15 cellular contexts compared by ENCODE assay signal in genomic region chr12:77584860-77585259, GRCh38.
DNase-seq lines count a peak whose midpoint lies in the region; ATAC-seq, FAIRE-seq and TF ChIP-seq lines count a peak whose summit lies in the region.
"Had no signal": no experiment of that assay in that cellular context is flagged by ENCODE, and none has a peak within 500 bp of the region (broad histone marks: within the 10 kb centered on the region; RNA-seq: fewer than 3 reads in every experiment).

No MANE protein-coding gene starts in this region.

- H3K4ac ChIP-seq in IMR-90 (ENCODE audit: low read depth, low read length) = no peak overlapping the region

- no peaks in the 10 kb centered on the region for H3K79me2 ChIP-seq in GM23338 (replicated peaks; ENCODE audit: insufficient read depth)

- no peaks in the 10 kb centered on the region for H3K9me3 ChIP-seq in IMR-90 (ENCODE audit: control insufficient read depth, insufficient read depth, low read length)

- intact Hi-C loops in IMR-90 (cut with micrococcal nuclease) = no loop called here

- H3K9me1 ChIP-seq in IMR-90 (ENCODE audit: insufficient read depth, low read length) = no peaks in the 10 kb centered on the region; the same call in 1 of the 2 replicates

- H3K27me3 Mint-ChIP-seq in GM23338 (ENCODE audit: insufficient read depth, low read depth, poor library complexity) = no peaks in the 10 kb centered on the region

- H3K27me3 ChIP-seq in IMR-90 (ENCODE audit: control insufficient read depth, insufficient read depth, low read length) = no peaks in the 10 kb centered on the region
- H3K27me3 ChIP-seq in bronchial epithelial cell (ENCODE audit: control insufficient read depth, insufficient read depth, low read length) = no peaks in the 10 kb centered on the region
- no peaks in the 10 kb centered on the region for H3K27me3 ChIP-seq in GM23338 (ENCODE audit: insufficient read depth)

- H2BK15ac ChIP-seq in IMR-90 (ENCODE audit: low read depth, low read length) = no peak overlapping the region

- peaks cover 3% of the 10 kb centered on the region; the same call in 1 of the 3 replicates for H3K4me1 Mint-ChIP-seq in GM23338

- H2AFZ ChIP-seq in IMR-90 (replicated peaks; ENCODE audit: low read length, poor library complexity) (peak overlapping the region; percentile 17), GM23338 (no peak overlapping the region)

- H3K27ac ChIP-seq in IMR-90 (ENCODE audit: insufficient read depth, low read length) (no peak overlapping the region), GM23338 (ENCODE audit: low read depth) (no peak overlapping the region)
- H3K27ac ChIP-seq: C4-2B, KMS-11 had no signal

- H3K18ac ChIP-seq in IMR-90 (ENCODE audit: low read depth, low read length) = no peak overlapping the region

- H3K56ac ChIP-seq in IMR-90 (ENCODE audit: extremely low read depth, insufficient read depth, low read length) = no peak overlapping the region

- no peak overlapping the region for H3K4me2 ChIP-seq in IMR-90 (ENCODE audit: low read depth, low read length)
- H3K4me2 ChIP-seq in GM23338 = no peak overlapping the region
- H3K4me2 ChIP-seq: KMS-11 had no signal

- H3K36me3 Mint-ChIP-seq in GM23338 (ENCODE audit: low read depth) = no peaks in the 10 kb centered on the region

- no peak overlapping the region for H2BK120ac ChIP-seq in IMR-90 (ENCODE audit: low read depth, low read length)

- no peak for TF ChIP-seq CTCF in IMR-90 (conservative IDR thresholded peaks at IDR 0.05; ENCODE audit: low read depth, low read length)
- no peak for TF ChIP-seq CTCF in bronchial epithelial cell (IDR thresholded peaks at IDR 0.05; ENCODE audit: insufficient read depth, low read length, severe bottlenecking)
- no peak for TF ChIP-seq CTCF in GM23338 (conservative IDR thresholded peaks at IDR 0.05; ENCODE audit: low read depth in 2 of 2)

- no peak overlapping the region for H3K23ac ChIP-seq in IMR-90 (ENCODE audit: low read depth, low read length)

- POLR2A ChIA-PET in IMR-90 (lab: Charles Lee; ENCODE audit: unreplicated experiment) = no interaction called here

- peak; percentile 25 for DNase-seq in D341Med (ENCODE audit: low spot score)
- no peak for DNase-seq in IMR-90
- DNase-seq in NCI-H446 (lab: John Stamatoyannopoulos, UW) = peak; percentile 29 to 84
- DNase-seq in bronchial epithelial cell (ENCODE audit: low read depth) = no peak
- no peak for DNase-seq in GM23338 (ENCODE audit: low spot score)
- no peak for DNase-seq in NCI-H2029 (lab: John Stamatoyannopoulos, UW)
- DNase-seq in NCI-H1048 (lab: John Stamatoyannopoulos, UW) = no peak
- DNase-seq: GOT3, NCI-H1092, NCI-H1930, NCI-H226, SIG-M5 had no signal

- H2BK20ac ChIP-seq in IMR-90 (ENCODE audit: low read depth, low read length) = no peak overlapping the region

- FAIRE-seq in bronchial epithelial cell (lab: Jason Lieb, UNC) = peak; percentile 28

- dilution Hi-C loops in IMR-90 (cut with HindIII; ENCODE audit: low sequenced_read_pairs, unreplicated experiment) = no loop called here

- H3K9ac ChIP-seq in IMR-90 (ENCODE audit: low read depth, low read length) = no peak overlapping the region
- H3K9ac ChIP-seq: KMS-11 had no signal

- no peak overlapping the region for H2AK5ac ChIP-seq in IMR-90 (ENCODE audit: low read depth, low read length)

- no peaks in the 10 kb centered on the region for H3K79me1 ChIP-seq in IMR-90 (ENCODE audit: low read depth in 1 of 2, low read length in 2 of 2)

- no peak overlapping the region for H4K8ac ChIP-seq in IMR-90 (ENCODE audit: low read depth in 2 of 2, low read length in 2 of 2)

- no peak for TF ChIP-seq RAD21 in IMR-90 (IDR thresholded peaks at IDR 0.05; ENCODE audit: low read length)

- H3K4me3 Mint-ChIP-seq in GM23338 = no peak overlapping the region

- no TSS peak for BruUV-seq in IMR-90 (replicated peaks; lab: Mats Ljungman, UMichigan)

- H3F3A ChIP-seq in GM23338 (replicated peaks; ENCODE audit: low read depth) = no peaks in the 10 kb centered on the region

- H3K9me3 Mint-ChIP-seq in GM23338 = no peaks in the 10 kb centered on the region

- in situ Hi-C loops in IMR-90 (cut with MboI; ENCODE audit: low sequenced_read_pairs) = no loop called here

- no peak overlapping the region for H4K91ac ChIP-seq in IMR-90 (ENCODE audit: insufficient read depth, low read depth, low read length)

- no CpG with 5 or more reads among the region's 3 CpGs for WGBS in IMR-90 (ENCODE audit: extremely low coverage in 2 of 2, insufficient read length in 1 of 2), 2 experiments

- H3K14ac ChIP-seq in IMR-90 (replicated peaks; ENCODE audit: low read depth, low read length) = no peak overlapping the region

- no peaks in the 10 kb centered on the region for H3K36me3 ChIP-seq in IMR-90 (ENCODE audit: control insufficient read depth, insufficient read depth, low read length)
- no peaks in the 10 kb centered on the region for H3K36me3 ChIP-seq in bronchial epithelial cell (ENCODE audit: control insufficient read depth, insufficient read depth, low read length)
- H3K36me3 ChIP-seq in GM23338 (ENCODE audit: insufficient read depth) = no peaks in the 10 kb centered on the region

- H3K9me2 ChIP-seq in GM23338 (ENCODE audit: insufficient read depth) = no peaks in the 10 kb centered on the region

- H4K20me1 ChIP-seq in IMR-90 (ENCODE audit: insufficient read depth, low read length) (no peaks in the 10 kb centered on the region), GM23338 (replicated peaks; ENCODE audit: insufficient read depth) (no peaks in the 10 kb centered on the region)

- H2AK9ac ChIP-seq in IMR-90 (replicated peaks; ENCODE audit: low read depth, low read length, poor library complexity) = peak overlapping the region; percentile 1

- TF ChIP-seq POLR2A in IMR-90 (IDR thresholded peaks at IDR 0.05; ENCODE audit: low read depth, low read length) = no peak

- no peak overlapping the region for H3K27ac Mint-ChIP-seq in GM23338

- CTCF ChIA-PET in IMR-90 (lab: Yijun Ruan, JAX) = no interaction called here

- H3K4me1 ChIP-seq in IMR-90 (ENCODE audit: control insufficient read depth, insufficient read depth, low read length) (no peaks in the 10 kb centered on the region), GM23338 (ENCODE audit: insufficient read depth) (no peaks in the 10 kb centered on the region)

- no peak overlapping the region for H3K4me3 ChIP-seq in IMR-90 (ENCODE audit: insufficient read depth, low read depth, low read length)
- H3K4me3 ChIP-seq in bronchial epithelial cell (ENCODE audit: low read depth, low read length) = no peak overlapping the region
- no peak overlapping the region for H3K4me3 ChIP-seq in GM23338

- ATAC-seq in IMR-90 (ENCODE audit: low read depth) (no peak), GM23338 (no peak), GM18517 (IDR thresholded peaks at IDR 0.05; ENCODE audit: unreplicated experiment) (no peak)

- no peak overlapping the region for H2BK5ac ChIP-seq in IMR-90 (ENCODE audit: low read depth, low read length, poor library complexity, severe bottlenecking)

- H4K5ac ChIP-seq in IMR-90 (ENCODE audit: low read depth, low read length) = no peak overlapping the region

TF ChIP-seq in IMR-90, 13 proteins besides CTCF, POLR2A, EP300 and RAD21:
- TF ChIP-seq CEBPB (IDR thresholded peaks at IDR 0.05; ENCODE audit: low read depth, low read length) (no peak), RCOR1 (IDR thresholded peaks at IDR 0.05; ENCODE audit: insufficient replicate concordance, low read length) (no peak), SMC3 (IDR thresholded peaks at IDR 0.05; ENCODE audit: low read depth, low read length) (no peak), USF2 (IDR thresholded peaks at IDR 0.05; ENCODE audit: low read depth, low read length) (no peak), RFX5 (IDR thresholded peaks at IDR 0.05; ENCODE audit: low read depth, low read length) (no peak), FOS (IDR thresholded peaks at IDR 0.05; ENCODE audit: low read depth, low read length) (no peak), MAZ (IDR thresholded peaks at IDR 0.05; ENCODE audit: borderline replicate concordance, low read depth, low read length) (no peak)

TF ChIP-seq in GM23338, 12 proteins besides CTCF, POLR2A, EP300 and RAD21 (continues in another document):
- no peak for TF ChIP-seq EZH2phosphoT487 (IDR thresholded peaks at IDR 0.05; ENCODE audit: unreplicated experiment)
- TF ChIP-seq ETS1 (IDR thresholded peaks at IDR 0.05) = no peak
- no peak for TF ChIP-seq ZNF114 (CRISPR knock-in tag; IDR thresholded peaks at IDR 0.05)
- no peak for TF ChIP-seq POLR2AphosphoS5 (IDR thresholded peaks at IDR 0.05; ENCODE audit: low read depth)

Comparison
In these comparisons a context has a peak if more than half of its experiments do, and no peak if none do; other contexts are left out.
1. DNase-seq: peak in D341Med (single experiment) and NCI-H446 (2 of 2); none in IMR-90 (single experiment), bronchial epithelial cell (single experiment), GM23338 (single experiment), NCI-H2029 (single experiment) and NCI-H1048 (single experiment).